ENCODE assay signal across 13 cellular contexts in genomic region chr7:129258649-129259389, GRCh38. TPM values are rescaled to one million over a fixed set of nuclear protein-coding genes. Genes with fewer than 3 reads are reported as not detected.
DNase-seq lines count a peak whose midpoint lies in the region; ATAC-seq, FAIRE-seq and TF ChIP-seq lines count a peak whose summit lies in the region.
"Had no signal": no experiment of that assay in that cellular context is flagged by ENCODE, and none has a peak within 500 bp of the region (broad histone marks: within the 10 kb centered on the region; RNA-seq: fewer than 3 reads in every experiment).

No MANE protein-coding gene starts in this region.

- H3K4me1 Mint-ChIP-seq in activated CD8-positive, alpha-beta T cell treated with anti-CD3 and anti-CD28 coated beads, Interleukin-2, amount 10 ng/mL, durations not matched to agents 7 days and 5 days (ENCODE audit: low read depth), result peaks cover 18% of the 10 kb centered on the region

- H3K36me3 ChIP-seq in kidney (ENCODE audit: control insufficient read depth in 1 of 2, insufficient read depth in 2 of 2, low read length in 2 of 2), result no peaks in the 10 kb centered on the region
- H3K36me3 ChIP-seq: ovary, tibial artery had no signal

- H3K36me3 Mint-ChIP-seq in activated CD8-positive, alpha-beta T cell treated with anti-CD3 and anti-CD28 coated beads, Interleukin-2, amount 10 ng/mL, durations not matched to agents 7 days and 5 days (ENCODE audit: low read depth), result no peaks in the 10 kb centered on the region

- POLR2A ChIA-PET in activated CD8-positive, alpha-beta T cell treated with anti-CD3 and anti-CD28 coated beads, Interleukin-2, amount 10 ng/mL, durations not matched to agents 7 days and 5 days (lab: Charles Lee), result interaction anchor here (1.7 kb wide), 1 partner anchor 34 kb away, joined by 4 read pairs; the partner anchor contains the start of gene AHCYL2

- H3K9me3 Mint-ChIP-seq in activated CD8-positive, alpha-beta T cell treated with anti-CD3 and anti-CD28 coated beads, Interleukin-2, amount 10 ng/mL, durations not matched to agents 7 days and 5 days (ENCODE audit: insufficient read depth), result no peaks in the 10 kb centered on the region
- H3K9me3 Mint-ChIP-seq: activated B cell treated with CpG ODN at 0.5 μM for 24 hours had no signal

- no peak for TF ChIP-seq CTCF in kidney (IDR thresholded peaks at IDR 0.05; ENCODE audit: borderline replicate concordance, extremely low read depth, insufficient read depth)

- FAIRE-seq in kidney (lab: Jason Lieb, UNC), result no peak

- no peaks in the 10 kb centered on the region for H3K27me3 Mint-ChIP-seq in activated CD8-positive, alpha-beta T cell treated with anti-CD3 and anti-CD28 coated beads, Interleukin-2, amount 10 ng/mL, durations not matched to agents 7 days and 5 days (ENCODE audit: low read depth)
- H3K27me3 Mint-ChIP-seq: activated B cell treated with CpG ODN at 0.5 μM for 24 hours had no signal

- no peak overlapping the region for H3K27ac ChIP-seq in kidney (ENCODE audit: low read depth in 2 of 2, low read length in 2 of 2)
- H3K27ac ChIP-seq: ovary, tibial artery had no signal

- intact Hi-C loops in posterior vena cava (cut with DNase I) (no loop called here), kidney (cut with DNase I) (no loop called here)

- H3K4me3 Mint-ChIP-seq in activated CD8-positive, alpha-beta T cell treated with anti-CD3 and anti-CD28 coated beads, Interleukin-2, amount 10 ng/mL, durations not matched to agents 7 days and 5 days, result no peak overlapping the region
- H3K4me3 Mint-ChIP-seq: activated B cell treated with CpG ODN at 0.5 μM for 24 hours had no signal

- H3K4me1 ChIP-seq in kidney (ENCODE audit: control insufficient read depth in 1 of 2, insufficient read depth in 1 of 2, low read depth in 1 of 2, low read length in 2 of 2), result peaks cover 0 to 3% of the 10 kb centered on the region in 2 donors
- H3K4me1 ChIP-seq: tibial artery had no signal

- CTCF ChIA-PET in activated CD8-positive, alpha-beta T cell treated with anti-CD3 and anti-CD28 coated beads, Interleukin-2, amount 10 ng/mL, durations not matched to agents 7 days and 5 days (lab: Charles Lee), result interaction anchor here (1.2 to 4.7 kb wide), 4 partner anchors 13 to 40 kb away, joined by 3 to 35 read pairs (median 12); no protein-coding TSS in a partner anchor

- H3K4me3 ChIP-seq in kidney (ENCODE audit: low read length in 2 of 2), result no peak overlapping the region
- H3K4me3 ChIP-seq: ovary, tibial artery had no signal

- peak; percentile 23 for ATAC-seq in activated CD8-positive, alpha-beta T cell treated with anti-CD3 and anti-CD28 coated beads, Interleukin-2, amount 10 ng/mL, durations not matched to agents 7 days and 5 days

- H3K9ac ChIP-seq in kidney (ENCODE audit: low read length in 2 of 2), result no peak overlapping the region

- no peaks in the 10 kb centered on the region for H3K9me3 ChIP-seq in kidney (ENCODE audit: control insufficient read depth in 1 of 2, low read length in 2 of 2)
- H3K9me3 ChIP-seq: ovary, tibial artery had no signal

- DNase-seq in Ammon's horn (ENCODE audit: low spot score) (peak; percentile 51), ELF-1 (ENCODE audit: low read depth, low spot score) (peak; percentile 77), iPS-NIHi7 (ENCODE audit: extremely low spot score) (peak; percentile 76), posterior vena cava (ENCODE audit: low spot score) (no peak), UCSD-AML1 (lab: John Stamatoyannopoulos, UW; ENCODE audit: unreplicated experiment) (no peak), midbrain (lab: John Stamatoyannopoulos, UW) (no peak), kidney (no peak)
- DNase-seq in activated CD8-positive, alpha-beta T cell treated with anti-CD3 and anti-CD28 coated beads, Interleukin-2, amount 10 ng/mL, durations not matched to agents 7 days and 5 days, result no peak
- DNase-seq: activated B cell treated with CpG ODN at 0.5 μM for 24 hours; activated naive CD4-positive, alpha-beta T cell treated with Interleukin-2 at 50 U/mL for 16 hours; ovary; RPMI8226; tibial artery had no signal

- H3K27ac Mint-ChIP-seq in activated CD8-positive, alpha-beta T cell treated with anti-CD3 and anti-CD28 coated beads, Interleukin-2, amount 10 ng/mL, durations not matched to agents 7 days and 5 days, result no peak overlapping the region
- H3K27ac Mint-ChIP-seq: activated B cell treated with CpG ODN at 0.5 μM for 24 hours had no signal

RNA-seq across cellular contexts. Expression of gene AHCYL2, which starts 34.0 kb away (rescaled TPM):
- total RNA-seq in activated CD8-positive, alpha-beta T cell treated with anti-CD3 and anti-CD28 coated beads, Interleukin-2, amount 10 ng/mL, durations not matched to agents 7 days and 5 days, result 1 to 10 TPM; 7.3 to 7.6 TPM
- total RNA-seq in posterior vena cava, result 10 to 100 TPM; 11.2 to 13.6 TPM
- 25.2 TPM for total RNA-seq in kidney
- polyA plus RNA-seq in kidney (ENCODE audit: insufficient read depth, low read depth, low replicate concordance), result 19.5 TPM

Comparison
In these comparisons a context has a peak if more than half of its experiments do, and no peak if none do; other contexts are left out.
1. DNase-seq: peak in Ammon's horn (single experiment), ELF-1 (single experiment) and iPS-NIHi7 (single experiment); none in activated CD8-positive, alpha-beta T cell treated with anti-CD3 and anti-CD28 coated beads, Interleukin-2, amount 10 ng/mL, durations not matched to agents 7 days and 5 days (single experiment), posterior vena cava (single experiment), UCSD-AML1 (single experiment), midbrain (single experiment) and kidney (single experiment).